Comparison of ENCODE assay signal across 9 cellular contexts in genomic region chr1:151980287-151981177, GRCh38. TPM values are rescaled to one million over a fixed set of nuclear protein-coding genes. Genes with fewer than 3 reads are reported as not detected.
A peak's percentile ranks its signal among the peaks of the same experiment; 100 is the strongest.
DNase-seq lines count a peak whose midpoint lies in the region; ATAC-seq, FAIRE-seq and TF ChIP-seq lines count a peak whose summit lies in the region.
"Had no signal": no experiment of that assay in that cellular context is flagged by ENCODE, and none has a peak within 500 bp of the region (broad histone marks: within the 10 kb centered on the region; RNA-seq: fewer than 3 reads in every experiment).

No MANE protein-coding gene starts in this region.

- no peak for ATAC-seq in GM21528 (IDR thresholded peaks at IDR 0.05; ENCODE audit: low FRiP score, unreplicated experiment)
- ATAC-seq in HepG2 = no peak

- no peaks in the 10 kb centered on the region for H4K20me1 ChIP-seq in HepG2 (ENCODE audit: insufficient read depth, low read length)

- TF ChIP-seq EP300 in HepG2 (IDR thresholded peaks at IDR 0.05; ENCODE audit: low read depth in 2 of 2, low read length in 2 of 2) = no peak
- no peak for TF ChIP-seq EP300 in HepG2 (CRISPR knock-in tag; IDR thresholded peaks at IDR 0.05; ENCODE audit: borderline replicate concordance)

- no peaks in the 10 kb centered on the region for H3K9me3 ChIP-seq in colonic mucosa
- H3K9me3 ChIP-seq in vagina = no peaks in the 10 kb centered on the region
- no peaks in the 10 kb centered on the region for H3K9me3 ChIP-seq in HepG2 (ENCODE audit: low read length)

- TF ChIP-seq CTCF in colonic mucosa (IDR thresholded peaks at IDR 0.05) = no peak
- no peak for TF ChIP-seq CTCF in lower leg skin (IDR thresholded peaks at IDR 0.05)
- TF ChIP-seq CTCF in vagina (IDR thresholded peaks at IDR 0.05) = no peak
- TF ChIP-seq CTCF in HepG2 (CRISPR knock-in tag; IDR thresholded peaks at IDR 0.05) = no peak

- H3K36me3 ChIP-seq in colonic mucosa = no peaks in the 10 kb centered on the region
- peaks cover 3 to 41% of the 10 kb centered on the region in 2 donors for H3K36me3 ChIP-seq in vagina
- H3K36me3 ChIP-seq in HepG2 (replicated peaks in 1 of 2; ENCODE audit: control insufficient read depth in 1 of 2, insufficient read depth in 2 of 2, low read length in 2 of 2) = peaks cover 12 to 39% of the 10 kb centered on the region in 2 experiments

- POLR2A ChIA-PET in HepG2 (lab: Yijun Ruan, JAX) = no interaction called here

- H2AFZ ChIP-seq in HepG2 (ENCODE audit: low read length) = no peak overlapping the region

- H3K27ac ChIP-seq in colonic mucosa (peak overlapping the region; percentile 46), vagina (peak overlapping the region; percentile 45), HepG2 (ENCODE audit: extremely low read length, insufficient read depth, low read length) (no peak overlapping the region)
- H3K27ac ChIP-seq: KMS-11 had no signal

- no peak for FAIRE-seq in HepG2 (lab: Jason Lieb, UNC)

- H3K4me2 ChIP-seq in HepG2 (ENCODE audit: low read depth, low read length) = no peak overlapping the region
- H3K4me2 ChIP-seq: KMS-11 had no signal

- H3K27me3 ChIP-seq in colonic mucosa (no peaks in the 10 kb centered on the region), vagina (no peaks in the 10 kb centered on the region), HepG2 (ENCODE audit: control insufficient read depth in 1 of 2, insufficient read depth in 2 of 2, low read length in 2 of 2) (no peaks in the 10 kb centered on the region)

- H3K4me1 ChIP-seq in colonic mucosa = peaks cover 5% of the 10 kb centered on the region
- H3K4me1 ChIP-seq in vagina = peaks cover 33% of the 10 kb centered on the region
- H3K4me1 ChIP-seq in HepG2 (ENCODE audit: insufficient read depth, low read length) = peaks cover 30% of the 10 kb centered on the region

- in situ Hi-C loops in HepG2 (cut with HindIII; ENCODE audit: extremely low pct_ligation_motif_present, low pct_unique_long_range_greater_than_20kb) = no loop called here

- no TSS peak for BruUV-seq in HepG2 (replicated peaks; lab: Mats Ljungman, UMichigan)

- CTCF ChIA-PET in HepG2 (lab: Yijun Ruan, JAX; ENCODE audit: low intra/inter-chr PET ratio, low total read pairs) = no interaction called here

- H3K79me2 ChIP-seq in HepG2 (ENCODE audit: insufficient read depth, low read length) = no peaks in the 10 kb centered on the region

- 25 to 35% methylated on average over 5 of the region's 5 CpGs for WGBS in lower leg skin, 2 donors
- 92% methylated on average over 5 of the region's 5 CpGs for WGBS in HepG2 (ENCODE audit: low lambda C conversion rate)

- DNase-seq in DMS 273 (lab: John Stamatoyannopoulos, UW; ENCODE audit: unreplicated experiment) = peak; percentile 48
- DNase-seq in DMS 273 treated with DMSO at 0.1 percent for 48 hours (lab: John Stamatoyannopoulos, UW) = no peak
- DNase-seq in colonic mucosa = peak; percentile 62
- DNase-seq in lower leg skin (ENCODE audit: low spot score in 2 of 2) = peak; percentile 62 to 88
- DNase-seq in vagina (ENCODE audit: extremely low spot score in 2 of 2) = no peak
- no peak for DNase-seq in HepG2 (ENCODE audit: low spot score)
- DNase-seq in KG1 (lab: John Stamatoyannopoulos, UW) = no peak

- no peak overlapping the region for H3K4me3 ChIP-seq in colonic mucosa
- no peak overlapping the region for H3K4me3 ChIP-seq in lower leg skin (ENCODE audit: low read depth, poor library complexity, severe bottlenecking)
- no peak overlapping the region for H3K4me3 ChIP-seq in vagina
- no peak overlapping the region for H3K4me3 ChIP-seq in HepG2 (replicated peaks in 1 of 3; ENCODE audit: insufficient read depth in 1 of 3, low read depth in 2 of 3, low read length in 3 of 3)

- intact Hi-C loops in colonic mucosa (cut with DNase I) (no loop called here), lower leg skin (cut with DNase I; ENCODE audit: low total_unique reads) (no loop called here), vagina (cut with DNase I) (no loop called here), HepG2 (cut with micrococcal nuclease; ENCODE audit: unreplicated experiment) (no loop called here)

- H3K9ac ChIP-seq in colonic mucosa (ENCODE audit: low read depth in 2 of 2, low read length in 2 of 2) (no peak overlapping the region), HepG2 (ENCODE audit: insufficient read depth, low read depth, low read length) (no peak overlapping the region)
- H3K9ac ChIP-seq: KMS-11 had no signal

- no peak for TF ChIP-seq RAD21 in HepG2 (CRISPR knock-in tag; IDR thresholded peaks at IDR 0.05)

- TF ChIP-seq POLR2A in lower leg skin (IDR thresholded peaks at IDR 0.05) (no peak), vagina (IDR thresholded peaks at IDR 0.05) (no peak), HepG2 (IDR thresholded peaks at IDR 0.05; ENCODE audit: insufficient read depth in 1 of 2, low read depth in 2 of 2, low read length in 2 of 2) (no peak)

TF ChIP-seq in HepG2, 621 proteins besides CTCF, POLR2A, EP300 and RAD21:
- no peak for TF ChIP-seq GRHL1 (CRISPR knock-in tag; conservative IDR thresholded peaks at IDR 0.05)

RNA-seq across cellular contexts. Expression of gene S100A10, which starts 13.1 kb away (rescaled TPM):
- total RNA-seq in colonic mucosa = 1,000 to 10,000 TPM; 1,313 to 1,485 TPM
- 100 to 1,000 TPM in 2 of 4 donors, 10 to 100 TPM in 2; 74.8 to 153 (median 102) TPM for total RNA-seq in lower leg skin
- total RNA-seq in vagina = 176 TPM
- 16.8 and 25.6 TPM in 2 replicates for total RNA-seq in HepG2 (2016; rRNA removed; fragmentation: Illumina TruSeq; extraction: Trizol)
- total RNA-seq in HepG2 (2016; cell fraction: cytosol; rRNA removed; fragmentation: Illumina TruSeq; extraction: Trizol; ENCODE audit: low read depth) = 11.2 and 14.8 TPM in 2 replicates
- total RNA-seq in HepG2 (2016; cell fraction: insoluble cytoplasmic fraction; rRNA removed; fragmentation: Illumina TruSeq; extraction: Trizol) = 16.6 and 20.0 TPM in 2 replicates
- total RNA-seq in HepG2 (2016; cell fraction: membrane; rRNA removed; fragmentation: Illumina TruSeq; extraction: Trizol) = 11.0 and 15.4 TPM in 2 replicates
- total RNA-seq in HepG2 (2016; cell fraction: nucleus; rRNA removed; fragmentation: Illumina TruSeq; extraction: Trizol) = 9.2 and 9.3 TPM in 2 replicates
- 21.2 and 28.7 TPM in 2 replicates for polyA plus RNA-seq in HepG2 (2011; rRNA removed)
- 20.0 and 23.9 TPM in 2 replicates for polyA plus RNA-seq in HepG2 (2011; cell fraction: cytosol; rRNA removed)
- 4.5 and 6.8 TPM in 2 replicates for polyA plus RNA-seq in HepG2 (2011; cell fraction: nucleus; rRNA removed)
- 83.4 and 162 TPM in 2 replicates for polyA plus RNA-seq in HepG2 (2012)
- 40.3 and 56.7 TPM in 2 replicates for polyA plus RNA-seq in HepG2 (2016; cell fraction: cytosol; fragmentation: Illumina TruSeq; extraction: Trizol; ENCODE audit: low read depth)
- polyA plus RNA-seq in HepG2 (2016; cell fraction: insoluble cytoplasmic fraction; fragmentation: Illumina TruSeq; extraction: Trizol; ENCODE audit: low read depth) = 59.5 and 63.7 TPM in 2 replicates
- polyA plus RNA-seq in HepG2 (2016; cell fraction: membrane; fragmentation: Illumina TruSeq; extraction: Trizol; ENCODE audit: low read depth) = 33.3 and 43.6 TPM in 2 replicates
- polyA plus RNA-seq in HepG2 (2016; cell fraction: nucleus; fragmentation: Illumina TruSeq; extraction: Trizol; ENCODE audit: insufficient read depth, low read depth) = 26.6 and 31.6 TPM in 2 replicates
- 10.2 and 42.1 TPM in 2 replicates for polyA minus RNA-seq in HepG2 (2011; rRNA and poly(A)+ RNA removed; ENCODE audit: low replicate concordance)
- 51.8 and 64.0 TPM in 2 replicates for polyA minus RNA-seq in HepG2 (2011; cell fraction: cytosol; rRNA and poly(A)+ RNA removed)
- 12.5 and 18.9 TPM in 2 replicates for polyA minus RNA-seq in HepG2 (2011; cell fraction: nucleus; rRNA and poly(A)+ RNA removed)

RNA-seq across cellular contexts. Expression of gene S100A11, which starts 56.3 kb away (rescaled TPM):
- 100 to 1,000 TPM; 194 to 260 TPM for total RNA-seq in colonic mucosa
- 100 to 1,000 TPM; 394 to 516 (median 448) TPM for total RNA-seq in lower leg skin
- 559 TPM for total RNA-seq in vagina
- total RNA-seq in HepG2 (2016; rRNA removed; fragmentation: Illumina TruSeq; extraction: Trizol) = 5.9 and 6.6 TPM in 2 replicates
- 1.3 and 3.2 TPM in 2 replicates for total RNA-seq in HepG2 (2016; cell fraction: cytosol; rRNA removed; fragmentation: Illumina TruSeq; extraction: Trizol; ENCODE audit: low read depth)
- total RNA-seq in HepG2 (2016; cell fraction: insoluble cytoplasmic fraction; rRNA removed; fragmentation: Illumina TruSeq; extraction: Trizol) = 4.3 and 7.0 TPM in 2 replicates
- total RNA-seq in HepG2 (2016; cell fraction: membrane; rRNA removed; fragmentation: Illumina TruSeq; extraction: Trizol) = 3.4 and 3.6 TPM in 2 replicates
- total RNA-seq in HepG2 (2016; cell fraction: nucleus; rRNA removed; fragmentation: Illumina TruSeq; extraction: Trizol) = 1.3 and 2.0 TPM in 2 replicates
- polyA plus RNA-seq in HepG2 (2011; rRNA removed) = 32.5 and 34.4 TPM in 2 replicates
- 34.2 and 35.0 TPM in 2 replicates for polyA plus RNA-seq in HepG2 (2011; cell fraction: cytosol; rRNA removed)
- 3.5 and 6.0 TPM in 2 replicates for polyA plus RNA-seq in HepG2 (2011; cell fraction: nucleus; rRNA removed)
- polyA plus RNA-seq in HepG2 (2012) = 12.4 and 19.5 TPM in 2 replicates
- 10.8 and 13.7 TPM in 2 replicates for polyA plus RNA-seq in HepG2 (2016; cell fraction: cytosol; fragmentation: Illumina TruSeq; extraction: Trizol; ENCODE audit: low read depth)
- 24.8 and 27.8 TPM in 2 replicates for polyA plus RNA-seq in HepG2 (2016; cell fraction: insoluble cytoplasmic fraction; fragmentation: Illumina TruSeq; extraction: Trizol; ENCODE audit: low read depth)
- 11.2 and 13.6 TPM in 2 replicates for polyA plus RNA-seq in HepG2 (2016; cell fraction: membrane; fragmentation: Illumina TruSeq; extraction: Trizol; ENCODE audit: low read depth)
- polyA plus RNA-seq in HepG2 (2016; cell fraction: nucleus; fragmentation: Illumina TruSeq; extraction: Trizol; ENCODE audit: insufficient read depth, low read depth) = 8.1 and 10.6 TPM in 2 replicates
- polyA minus RNA-seq in HepG2 (2011; rRNA and poly(A)+ RNA removed; ENCODE audit: low replicate concordance) = 24.1 and 1,581 TPM in 2 replicates
- 14.6 and 16.4 TPM in 2 replicates for polyA minus RNA-seq in HepG2 (2011; cell fraction: cytosol; rRNA and poly(A)+ RNA removed)
- 5.2 and 6.7 TPM in 2 replicates for polyA minus RNA-seq in HepG2 (2011; cell fraction: nucleus; rRNA and poly(A)+ RNA removed)

Comparison
In these comparisons a context has a peak if more than half of its experiments do, and no peak if none do; other contexts are left out.
1. DNase-seq: peak in DMS 273 (single experiment), colonic mucosa (single experiment) and lower leg skin (2 of 2); none in DMS 273 treated with DMSO at 0.1 percent for 48 hours (single experiment), vagina (0 of 2), HepG2 (single experiment) and KG1 (single experiment).
2. RNA of gene S100A11, which starts 56.3 kb away (total RNA-seq): 559 TPM in vagina (single experiment), 394 to 516 TPM in lower leg skin and 194 to 260 TPM in colonic mucosa; 1.3 to 7.0 TPM in HepG2; every median in the first group is over 10 times any median in the second.